ENCODE assay signal across 15 cellular contexts in the genomic region with DNA sequence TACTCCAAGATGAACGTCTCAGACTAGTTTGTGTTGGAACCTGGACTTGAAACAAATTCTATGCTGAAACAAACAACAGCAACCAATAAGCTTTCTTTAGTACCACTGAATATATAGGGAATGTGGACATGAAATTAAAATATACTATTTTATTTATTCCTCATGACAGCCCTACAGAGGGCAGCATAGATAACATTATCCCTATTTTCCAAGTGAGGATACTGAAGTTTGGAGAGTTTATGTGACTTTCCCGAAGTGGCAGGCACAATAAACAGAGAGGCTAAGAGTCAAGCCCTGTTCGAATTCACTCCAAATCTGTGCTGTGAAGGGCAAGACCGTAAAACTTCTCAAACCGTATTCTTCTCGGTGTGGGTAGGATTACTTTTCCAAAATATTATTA.
A peak's percentile ranks its signal among the peaks of the same experiment; 100 is the strongest.
DNase-seq lines count a peak whose midpoint lies in the region; ATAC-seq and TF ChIP-seq lines count a peak whose summit lies in the region.
"Had no signal": no experiment of that assay in that cellular context is flagged by ENCODE, and none has a peak within 500 bp of the region (broad histone marks: within the 10 kb centered on the region; RNA-seq: fewer than 3 reads in every experiment).

No MANE protein-coding gene starts in this region.

- no peaks in the 10 kb centered on the region for H4K20me1 ChIP-seq in GM23338 (replicated peaks; ENCODE audit: insufficient read depth)

- no peaks in the 10 kb centered on the region for H3F3A ChIP-seq in GM23338 (replicated peaks; ENCODE audit: low read depth)

- H3K36me3 ChIP-seq in GM23338 (ENCODE audit: insufficient read depth) (no peaks in the 10 kb centered on the region), tibial artery (no peaks in the 10 kb centered on the region)
- H3K36me3 ChIP-seq: esophagus squamous epithelium, SJSA1 had no signal

- no peaks in the 10 kb centered on the region; the same call in 2 of the 3 replicates for H3K36me3 Mint-ChIP-seq in GM23338 (ENCODE audit: low read depth)
- H3K36me3 Mint-ChIP-seq in naive thymus-derived CD8-positive, alpha-beta T cell = no peaks in the 10 kb centered on the region
- H3K36me3 Mint-ChIP-seq: IgD-negative memory B cell had no signal

- POLR2A ChIA-PET in naive thymus-derived CD8-positive, alpha-beta T cell (lab: Charles Lee) = no interaction called here

- no peak overlapping the region for H3K4me2 ChIP-seq in GM23338

- H3K27ac ChIP-seq in GM23338 (ENCODE audit: low read depth) (no peak overlapping the region), tibial artery (no peak overlapping the region)
- H3K27ac ChIP-seq: esophagus squamous epithelium, SJSA1 had no signal

- H3K79me2 ChIP-seq in GM23338 (replicated peaks; ENCODE audit: insufficient read depth) = no peaks in the 10 kb centered on the region

- TF ChIP-seq CTCF in GM23338 (conservative IDR thresholded peaks at IDR 0.05; ENCODE audit: low read depth in 2 of 2) = peak; percentile 27 to 48; a peak in 3 of 4 replicates
- TF ChIP-seq CTCF in tibial artery (IDR thresholded peaks at IDR 0.05) = peak; percentile 42 to 55

- no peak; the same call in 2 of the 3 replicates for ATAC-seq in GM23338
- peak; percentile 51 for ATAC-seq in SK-N-SH treated with all-trans-retinoic acid at 6 μM for 48 hours
- ATAC-seq in naive thymus-derived CD8-positive, alpha-beta T cell = no peak
- no peak for ATAC-seq in HG03045 (IDR thresholded peaks at IDR 0.05; ENCODE audit: unreplicated experiment)
- ATAC-seq in left colon = no peak
- ATAC-seq: activated CD8-positive, alpha-beta T cell treated with anti-CD3 and anti-CD28 coated beads, Interleukin-2, amount 10 ng/mL, durations not matched to agents 7 days and 5 days; activated naive CD8-positive, alpha-beta T cell treated with anti-CD3 and anti-CD28 coated beads, Interleukin-2, amount 50 U/mL, for 24 hours had no signal

- H3K4me1 ChIP-seq in GM23338 (ENCODE audit: insufficient read depth) = peaks cover 9% of the 10 kb centered on the region; the same call in 1 of the 2 replicates
- no peaks in the 10 kb centered on the region for H3K4me1 ChIP-seq in tibial artery
- H3K4me1 ChIP-seq: esophagus squamous epithelium, SJSA1 had no signal

- no peaks in the 10 kb centered on the region for H3K27me3 Mint-ChIP-seq in GM23338 (ENCODE audit: insufficient read depth, low read depth, poor library complexity)
- H3K27me3 Mint-ChIP-seq in naive thymus-derived CD8-positive, alpha-beta T cell = no peaks in the 10 kb centered on the region
- H3K27me3 Mint-ChIP-seq: activated naive CD8-positive, alpha-beta T cell treated with anti-CD3 and anti-CD28 coated beads, Interleukin-2, amount 50 U/mL, for 24 hours; IgD-negative memory B cell; stimulated activated naive CD8-positive, alpha-beta T cell treated with anti-CD3 and anti-CD28 coated beads, Interleukin-15, Interleukin-2, amounts not matched to agents 100 ng/mL and 50 ng/mL, for 24 hours had no signal

- intact Hi-C loops in tibial artery (cut with DNase I; ENCODE audit: low total_unique reads) = loop anchor here (10.0 kb wide), 1 partner anchor 1648 kb away; no protein-coding TSS in a partner anchor
- intact Hi-C loops in left colon (cut with DNase I, micrococcal nuclease) = no loop called here

- H2AFZ ChIP-seq in GM23338 = no peak overlapping the region

- H3K27ac Mint-ChIP-seq in GM23338 = no peak overlapping the region
- no peak overlapping the region for H3K27ac Mint-ChIP-seq in naive thymus-derived CD8-positive, alpha-beta T cell
- H3K27ac Mint-ChIP-seq: activated CD8-positive, alpha-beta T cell treated with anti-CD3 and anti-CD28 coated beads, Interleukin-2, amount 10 ng/mL, durations not matched to agents 7 days and 5 days; activated naive CD8-positive, alpha-beta T cell treated with anti-CD3 and anti-CD28 coated beads, Interleukin-2, amount 50 U/mL, for 24 hours; IgD-negative memory B cell; stimulated activated naive CD8-positive, alpha-beta T cell treated with anti-CD3 and anti-CD28 coated beads, Interleukin-15, Interleukin-2, amounts not matched to agents 100 ng/mL and 50 ng/mL, for 24 hours had no signal

- no peak overlapping the region for H3K4me3 Mint-ChIP-seq in GM23338
- H3K4me3 Mint-ChIP-seq in naive thymus-derived CD8-positive, alpha-beta T cell = no peak overlapping the region
- H3K4me3 Mint-ChIP-seq: activated CD8-positive, alpha-beta T cell treated with anti-CD3 and anti-CD28 coated beads, Interleukin-2, amount 10 ng/mL, durations not matched to agents 7 days and 5 days; activated naive CD8-positive, alpha-beta T cell treated with anti-CD3 and anti-CD28 coated beads, Interleukin-2, amount 50 U/mL, for 24 hours; IgD-negative memory B cell; stimulated activated naive CD8-positive, alpha-beta T cell treated with anti-CD3 and anti-CD28 coated beads, Interleukin-15, Interleukin-2, amounts not matched to agents 100 ng/mL and 50 ng/mL, for 24 hours had no signal

- H3K4me1 Mint-ChIP-seq in GM23338 = peaks cover 6% of the 10 kb centered on the region; the same call in 2 of the 3 replicates
- no peaks in the 10 kb centered on the region for H3K4me1 Mint-ChIP-seq in naive thymus-derived CD8-positive, alpha-beta T cell
- H3K4me1 Mint-ChIP-seq: activated naive CD8-positive, alpha-beta T cell treated with anti-CD3 and anti-CD28 coated beads, Interleukin-2, amount 50 U/mL, for 24 hours; IgD-negative memory B cell had no signal

- H3K9me3 Mint-ChIP-seq in GM23338 = no peaks in the 10 kb centered on the region
- H3K9me3 Mint-ChIP-seq in naive thymus-derived CD8-positive, alpha-beta T cell = peaks cover 0 to 15% (median 4%) of the 10 kb centered on the region in 9 donors

- H3K27me3 ChIP-seq in GM23338 (ENCODE audit: insufficient read depth) = no peaks in the 10 kb centered on the region
- no peaks in the 10 kb centered on the region for H3K27me3 ChIP-seq in tibial artery
- H3K27me3 ChIP-seq: esophagus squamous epithelium, SJSA1 had no signal

- H3K9me2 ChIP-seq in GM23338 (ENCODE audit: insufficient read depth) = 0 out of 2 replicates have a peak, but pooled peaks cover 2% of the 10 kb centered on the region

- DNase-seq in GM23338 (ENCODE audit: low spot score) (peak; percentile 30), hepatic stellate cell (ENCODE audit: low spot score) (peak; percentile 4), tibial artery (no peak), left colon (no peak)
- no peak for DNase-seq in naive thymus-derived CD8-positive, alpha-beta T cell
- DNase-seq: activated CD8-positive, alpha-beta T cell treated with anti-CD3 and anti-CD28 coated beads, Interleukin-2, amount 10 ng/mL, durations not matched to agents 7 days and 5 days; activated naive CD8-positive, alpha-beta T cell treated with anti-CD3 and anti-CD28 coated beads, Interleukin-2, amount 50 U/mL, for 24 hours; esophagus squamous epithelium; NCI-H226; stimulated activated CD4-positive, alpha-beta T cell treated with anti-CD3 and anti-CD28 coated beads, Interleukin-15, amount 100 ng/mL, for 24 hours had no signal

- peaks cover 0 to 4% (median 0%) of the 10 kb centered on the region in 3 donors for H3K9me3 ChIP-seq in tibial artery
- H3K9me3 ChIP-seq: SJSA1 had no signal

- no peak overlapping the region for H3K4me3 ChIP-seq in GM23338
- no peak overlapping the region for H3K4me3 ChIP-seq in tibial artery
- H3K4me3 ChIP-seq: esophagus squamous epithelium, SJSA1 had no signal

TF ChIP-seq in GM23338, 12 proteins besides CTCF, POLR2A, EP300 and RAD21 (continues in another document):
- no peak for TF ChIP-seq NANOG (IDR thresholded peaks at IDR 0.05; ENCODE audit: borderline replicate concordance)

TF ChIP-seq in SK-N-SH treated with all-trans-retinoic acid at 6 μM for 48 hours, 23 proteins besides CTCF, POLR2A, EP300 and RAD21:
- TF ChIP-seq CSDC2 (CRISPR knock-in tag; IDR thresholded peaks at IDR 0.05) (no peak), ARNTL (CRISPR knock-in tag; IDR thresholded peaks at IDR 0.05; ENCODE audit: borderline replicate concordance, low read depth) (no peak)
- TF ChIP-seq, protein P1, sequence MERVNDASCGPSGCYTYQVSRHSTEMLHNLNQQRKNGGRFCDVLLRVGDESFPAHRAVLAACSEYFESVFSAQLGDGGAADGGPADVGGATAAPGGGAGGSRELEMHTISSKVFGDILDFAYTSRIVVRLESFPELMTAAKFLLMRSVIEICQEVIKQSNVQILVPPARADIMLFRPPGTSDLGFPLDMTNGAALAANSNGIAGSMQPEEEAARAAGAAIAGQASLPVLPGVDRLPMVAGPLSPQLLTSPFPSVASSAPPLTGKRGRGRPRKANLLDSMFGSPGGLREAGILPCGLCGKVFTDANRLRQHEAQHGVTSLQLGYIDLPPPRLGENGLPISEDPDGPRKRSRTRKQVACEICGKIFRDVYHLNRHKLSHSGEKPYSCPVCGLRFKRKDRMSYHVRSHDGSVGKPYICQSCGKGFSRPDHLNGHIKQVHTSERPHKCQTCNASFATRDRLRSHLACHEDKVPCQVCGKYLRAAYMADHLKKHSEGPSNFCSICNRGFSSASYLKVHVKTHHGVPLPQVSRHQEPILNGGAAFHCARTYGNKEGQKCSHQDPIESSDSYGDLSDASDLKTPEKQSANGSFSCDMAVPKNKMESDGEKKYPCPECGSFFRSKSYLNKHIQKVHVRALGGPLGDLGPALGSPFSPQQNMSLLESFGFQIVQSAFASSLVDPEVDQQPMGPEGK (CRISPR knock-in tag; IDR thresholded peaks at IDR 0.05; ENCODE audit: borderline replicate concordance) = no peak
- TF ChIP-seq, protein P2, sequence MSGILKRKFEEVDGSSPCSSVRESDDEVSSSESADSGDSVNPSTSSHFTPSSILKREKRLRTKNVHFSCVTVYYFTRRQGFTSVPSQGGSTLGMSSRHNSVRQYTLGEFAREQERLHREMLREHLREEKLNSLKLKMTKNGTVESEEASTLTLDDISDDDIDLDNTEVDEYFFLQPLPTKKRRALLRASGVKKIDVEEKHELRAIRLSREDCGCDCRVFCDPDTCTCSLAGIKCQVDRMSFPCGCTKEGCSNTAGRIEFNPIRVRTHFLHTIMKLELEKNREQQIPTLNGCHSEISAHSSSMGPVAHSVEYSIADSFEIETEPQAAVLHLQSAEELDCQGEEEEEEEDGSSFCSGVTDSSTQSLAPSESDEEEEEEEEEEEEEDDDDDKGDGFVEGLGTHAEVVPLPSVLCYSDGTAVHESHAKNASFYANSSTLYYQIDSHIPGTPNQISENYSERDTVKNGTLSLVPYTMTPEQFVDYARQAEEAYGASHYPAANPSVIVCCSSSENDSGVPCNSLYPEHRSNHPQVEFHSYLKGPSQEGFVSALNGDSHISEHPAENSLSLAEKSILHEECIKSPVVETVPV (CRISPR knock-in tag; IDR thresholded peaks at IDR 0.05) = no peak

Comparison
In these comparisons a context has a peak if more than half of its experiments do, and no peak if none do; other contexts are left out.
1. DNase-seq: peak in GM23338 (single experiment) and hepatic stellate cell (single experiment); none in tibial artery (0 of 2), naive thymus-derived CD8-positive, alpha-beta T cell (0 of 10) and left colon (0 of 2).